8 cellular contexts compared by ENCODE assay signal in genomic region chr6:130760006-130760405, GRCh38.
A peak's percentile ranks its signal among the peaks of the same experiment; 100 is the strongest.
DNase-seq lines count a peak whose midpoint lies in the region; ATAC-seq and TF ChIP-seq lines count a peak whose summit lies in the region.

No MANE protein-coding gene starts in this region.

- no peaks in the 10 kb centered on the region for H3K27me3 ChIP-seq in testis

- no peaks in the 10 kb centered on the region for H3K4me1 ChIP-seq in testis

- no peak for TF ChIP-seq POLR2A in testis (IDR thresholded peaks at IDR 0.05)

- no peak overlapping the region for H3K27ac ChIP-seq in testis

- H3K9me3 ChIP-seq in testis: no peaks in the 10 kb centered on the region

- intact Hi-C loops in testis (cut with DNase I; ENCODE audit: low total_unique reads): no loop called here

- no peak overlapping the region for H3K4me3 ChIP-seq in testis

- DNase-seq in SHP77 (lab: John Stamatoyannopoulos, UW) (peak; percentile 17 to 22), SHP77 treated with DMSO at 0.1 percent for 48 hours (lab: John Stamatoyannopoulos, UW) (no peak), OCI-M1 (lab: John Stamatoyannopoulos, UW) (peak; percentile 22), fibroblast of peridontal ligament (ENCODE audit: extremely low read depth) (peak; percentile 59), testis (peak; percentile 23), OCI-M2 (lab: John Stamatoyannopoulos, UW; ENCODE audit: unreplicated experiment) (no peak), NCI-H2227 treated with DMSO at 0.1 percent for 48 hours (lab: John Stamatoyannopoulos, UW) (no peak)

- TF ChIP-seq CTCF in testis (IDR thresholded peaks at IDR 0.05): peak in 1 of 3 experiments; percentile 40

- ATAC-seq in HG03025 (IDR thresholded peaks at IDR 0.05; ENCODE audit: low FRiP score, unreplicated experiment): no peak

- 69 to 71% methylated on average over 1 of the region's 1 CpG for WGBS in testis, 2 donors

- H3K36me3 ChIP-seq in testis (ENCODE audit: low read depth, missing control alignments): no peaks in the 10 kb centered on the region

Comparison
In these comparisons a context has a peak if more than half of its experiments do, and no peak if none do; other contexts are left out.
1. DNase-seq: peak in SHP77 (2 of 2), OCI-M1 (single experiment), fibroblast of peridontal ligament (single experiment) and testis (single experiment); none in SHP77 treated with DMSO at 0.1 percent for 48 hours (single experiment), OCI-M2 (single experiment) and NCI-H2227 treated with DMSO at 0.1 percent for 48 hours (single experiment).